ENCODE assay signal across 12 cellular contexts in genomic region chr1:6472391-6472790, GRCh38. TPM values are rescaled to one million over a fixed set of nuclear protein-coding genes. Genes with fewer than 3 reads are reported as not detected.
DNase-seq lines count a peak whose midpoint lies in the region; ATAC-seq and TF ChIP-seq lines count a peak whose summit lies in the region.
"Had no signal": no experiment of that assay in that cellular context is flagged by ENCODE, and none has a peak within 500 bp of the region (broad histone marks: within the 10 kb centered on the region; RNA-seq: fewer than 3 reads in every experiment).

No MANE protein-coding gene starts in this region.

- H3K27ac Mint-ChIP-seq in activated CD4-positive, alpha-beta memory T cell treated with anti-CD3 and anti-CD28 coated beads for 36 hours, result no peak overlapping the region
- H3K27ac Mint-ChIP-seq in activated CD4-positive, alpha-beta memory T cell treated with anti-CD3 and anti-CD28 coated beads, Interleukin-2, amount 10 ng/mL, durations not matched to agents 7 days and 5 days, result no peak overlapping the region

- H3K9me3 Mint-ChIP-seq in activated CD4-positive, alpha-beta memory T cell treated with anti-CD3 and anti-CD28 coated beads for 36 hours, result no peaks in the 10 kb centered on the region
- H3K9me3 Mint-ChIP-seq in activated CD4-positive, alpha-beta memory T cell treated with anti-CD3 and anti-CD28 coated beads, Interleukin-2, amount 10 ng/mL, durations not matched to agents 7 days and 5 days, result no peaks in the 10 kb centered on the region

- ATAC-seq in GM21515 (IDR thresholded peaks at IDR 0.05; ENCODE audit: unreplicated experiment) (no peak), left ventricle myocardium superior (no peak)

- no peaks in the 10 kb centered on the region for H3K36me3 Mint-ChIP-seq in activated CD4-positive, alpha-beta memory T cell treated with anti-CD3 and anti-CD28 coated beads for 36 hours
- no peaks in the 10 kb centered on the region for H3K36me3 Mint-ChIP-seq in activated CD4-positive, alpha-beta memory T cell treated with anti-CD3 and anti-CD28 coated beads, Interleukin-2, amount 10 ng/mL, durations not matched to agents 7 days and 5 days (ENCODE audit: low read depth)

- H3K27ac ChIP-seq in esophagus squamous epithelium, result peak overlapping the region; percentile 91 to 93 (median 92)
- peak overlapping the region; percentile 57 for H3K27ac ChIP-seq in suprapubic skin
- H3K27ac ChIP-seq: thyroid gland had no signal

- CTCF ChIA-PET in activated CD4-positive, alpha-beta memory T cell treated with anti-CD3 and anti-CD28 coated beads for 36 hours (lab: Charles Lee), result interaction anchor here (0.6 to 2.7 kb wide), 16 partner anchors 10 to 226 kb away, joined by 3 to 12 read pairs (median 5); partner anchors contain the start of genes NOL9 and TAS1R1
- CTCF ChIA-PET in activated CD4-positive, alpha-beta memory T cell treated with anti-CD3 and anti-CD28 coated beads, Interleukin-2, amount 10 ng/mL, durations not matched to agents 7 days and 5 days (lab: Charles Lee), result interaction anchor here (0.8 to 1.8 kb wide), 5 partner anchors 9 to 174 kb away, joined by 3 to 4 read pairs (median 4); no protein-coding TSS in a partner anchor

- TF ChIP-seq POLR2A in esophagus squamous epithelium (IDR thresholded peaks at IDR 0.05) (no peak), suprapubic skin (IDR thresholded peaks at IDR 0.05) (no peak)

- peak; percentile 37 for DNase-seq in activated CD4-positive, alpha-beta memory T cell treated with anti-CD3 and anti-CD28 coated beads for 36 hours
- no peak for DNase-seq in activated CD4-positive, alpha-beta memory T cell treated with anti-CD3 and anti-CD28 coated beads, Interleukin-2, amount 10 ng/mL, durations not matched to agents 7 days and 5 days
- DNase-seq in OCI-M1 (lab: John Stamatoyannopoulos, UW), result peak; percentile 8
- DNase-seq in esophagus squamous epithelium (lab: John Stamatoyannopoulos, UW), result no peak
- no peak for DNase-seq in suprapubic skin (ENCODE audit: low spot score in 2 of 2)
- DNase-seq in NCI-H446 treated with DMSO at 0.1 percent for 48 hours (lab: John Stamatoyannopoulos, UW), result no peak
- no peak for DNase-seq in left ventricle myocardium superior
- DNase-seq: Kasumi-1, occipital lobe, T-helper 9 cell, thyroid gland had no signal

- H3K4me1 Mint-ChIP-seq in activated CD4-positive, alpha-beta memory T cell treated with anti-CD3 and anti-CD28 coated beads for 36 hours (ENCODE audit: low read depth), result peaks cover 6% of the 10 kb centered on the region
- H3K4me1 Mint-ChIP-seq in activated CD4-positive, alpha-beta memory T cell treated with anti-CD3 and anti-CD28 coated beads, Interleukin-2, amount 10 ng/mL, durations not matched to agents 7 days and 5 days, result no peaks in the 10 kb centered on the region

- H3K4me3 ChIP-seq in esophagus squamous epithelium, result no peak overlapping the region
- no peak overlapping the region for H3K4me3 ChIP-seq in suprapubic skin
- H3K4me3 ChIP-seq: thyroid gland had no signal

- no peaks in the 10 kb centered on the region for H3K27me3 Mint-ChIP-seq in activated CD4-positive, alpha-beta memory T cell treated with anti-CD3 and anti-CD28 coated beads for 36 hours
- no peaks in the 10 kb centered on the region for H3K27me3 Mint-ChIP-seq in activated CD4-positive, alpha-beta memory T cell treated with anti-CD3 and anti-CD28 coated beads, Interleukin-2, amount 10 ng/mL, durations not matched to agents 7 days and 5 days

- H3K36me3 ChIP-seq in esophagus squamous epithelium (peaks cover 27 to 94% (median 36%) of the 10 kb centered on the region in 3 donors), suprapubic skin (peaks cover 55% of the 10 kb centered on the region)

- TF ChIP-seq CTCF in esophagus squamous epithelium (IDR thresholded peaks at IDR 0.05), result peak in 4 of 6 experiments; percentile 25 to 55 (median 40)
- TF ChIP-seq CTCF in suprapubic skin (IDR thresholded peaks at IDR 0.05), result peak in 1 of 2 donors; percentile 16

- peaks cover 10 to 45% (median 15%) of the 10 kb centered on the region in 3 donors for H3K4me1 ChIP-seq in esophagus squamous epithelium
- peaks cover 35% of the 10 kb centered on the region for H3K4me1 ChIP-seq in suprapubic skin
- H3K4me1 ChIP-seq: thyroid gland had no signal

- POLR2A ChIA-PET in activated CD4-positive, alpha-beta memory T cell treated with anti-CD3 and anti-CD28 coated beads for 36 hours (lab: Charles Lee), result no interaction called here
- POLR2A ChIA-PET in activated CD4-positive, alpha-beta memory T cell treated with anti-CD3 and anti-CD28 coated beads, Interleukin-2, amount 10 ng/mL, durations not matched to agents 7 days and 5 days (lab: Charles Lee), result interaction anchor here (1.0 to 1.4 kb wide), 2 partner anchors 9 to 13 kb away, joined by 3 to 6 read pairs; no protein-coding TSS in a partner anchor

- H3K27me3 ChIP-seq in esophagus squamous epithelium, result no peaks in the 10 kb centered on the region
- H3K27me3 ChIP-seq in suprapubic skin, result no peaks in the 10 kb centered on the region
- H3K27me3 ChIP-seq: thyroid gland had no signal

- WGBS in esophagus squamous epithelium, 2 donors, result 43 to 67% methylated on average over 1 to 3 of the region's 10 CpGs
- WGBS in suprapubic skin, result 56% methylated on average over 10 of the region's 10 CpGs

- no peak overlapping the region for H3K4me3 Mint-ChIP-seq in activated CD4-positive, alpha-beta memory T cell treated with anti-CD3 and anti-CD28 coated beads for 36 hours
- no peak overlapping the region for H3K4me3 Mint-ChIP-seq in activated CD4-positive, alpha-beta memory T cell treated with anti-CD3 and anti-CD28 coated beads, Interleukin-2, amount 10 ng/mL, durations not matched to agents 7 days and 5 days

- TF ChIP-seq EP300 in suprapubic skin (IDR thresholded peaks at IDR 0.05), result no peak

- H3K9me3 ChIP-seq in esophagus squamous epithelium, result no peaks in the 10 kb centered on the region
- no peaks in the 10 kb centered on the region for H3K9me3 ChIP-seq in suprapubic skin
- H3K9me3 ChIP-seq: thyroid gland had no signal

- intact Hi-C loops in activated CD4-positive, alpha-beta memory T cell treated with anti-CD3 and anti-CD28 coated beads for 36 hours (cut with micrococcal nuclease), result no loop called here
- intact Hi-C loops in esophagus squamous epithelium (cut with DNase I) (no loop called here), left ventricle myocardium superior (cut with micrococcal nuclease) (no loop called here)

RNA-seq across cellular contexts. Expression of gene TNFRSF25, which starts 6.4 kb away (rescaled TPM):
- 10 to 100 TPM; 90.0 to 97.4 TPM for total RNA-seq in activated CD4-positive, alpha-beta memory T cell treated with anti-CD3 and anti-CD28 coated beads for 36 hours
- 10 to 100 TPM; 82.9 to 85.1 TPM for total RNA-seq in activated CD4-positive, alpha-beta memory T cell treated with anti-CD3 and anti-CD28 coated beads, Interleukin-2, amount 10 ng/mL, durations not matched to agents 7 days and 5 days
- total RNA-seq in esophagus squamous epithelium, result 10 to 100 TPM; 22.1 to 47.3 (median 34.3) TPM
- total RNA-seq in suprapubic skin, result 100 to 1,000 TPM in 2 of 4 donors, 10 to 100 TPM in 2; 66.8 to 411 (median 99.5) TPM
- 10.8 TPM for total RNA-seq in left ventricle myocardium superior

RNA-seq across cellular contexts. Expression of gene PLEKHG5, which starts 19.1 kb away (rescaled TPM):
- 1 to 10 TPM; 2.1 to 2.2 TPM for total RNA-seq in activated CD4-positive, alpha-beta memory T cell treated with anti-CD3 and anti-CD28 coated beads for 36 hours
- total RNA-seq in activated CD4-positive, alpha-beta memory T cell treated with anti-CD3 and anti-CD28 coated beads, Interleukin-2, amount 10 ng/mL, durations not matched to agents 7 days and 5 days, result 1 to 10 TPM; 1.7 to 2.3 TPM
- total RNA-seq in esophagus squamous epithelium (10 to 100 TPM; 24.3 to 37.8 (median 32.6) TPM), suprapubic skin (100 to 1,000 TPM in 2 of 4 donors, 10 to 100 TPM in 2; 76.3 to 347 (median 107) TPM), left ventricle myocardium superior (16.9 TPM)

RNA-seq across cellular contexts. Expression of gene ESPN, which starts 47.8 kb away (rescaled TPM):
- total RNA-seq in activated CD4-positive, alpha-beta memory T cell treated with anti-CD3 and anti-CD28 coated beads for 36 hours, result 1 to 10 TPM in 1 of 2 experiments, under 1 TPM in 1; 0.83 to 1.5 TPM
- total RNA-seq in activated CD4-positive, alpha-beta memory T cell treated with anti-CD3 and anti-CD28 coated beads, Interleukin-2, amount 10 ng/mL, durations not matched to agents 7 days and 5 days, result under 1 TPM; 0.96 to 0.98 TPM
- 10 to 100 TPM; 14.5 to 22.2 (median 18.6) TPM for total RNA-seq in esophagus squamous epithelium
- total RNA-seq in suprapubic skin, result 10 to 100 TPM; 37.6 to 54.4 (median 48.8) TPM
- total RNA-seq in left ventricle myocardium superior, result 0.77 TPM
- total RNA-seq: occipital lobe had no signal

RNA-seq across cellular contexts. Expression of gene HES2, which starts 52.7 kb away (rescaled TPM):
- total RNA-seq in activated CD4-positive, alpha-beta memory T cell treated with anti-CD3 and anti-CD28 coated beads for 36 hours, result under 1 TPM in 1 of 2 experiments, not detected in 1; 0.07 TPM
- under 1 TPM; 0.13 to 0.70 TPM for total RNA-seq in activated CD4-positive, alpha-beta memory T cell treated with anti-CD3 and anti-CD28 coated beads, Interleukin-2, amount 10 ng/mL, durations not matched to agents 7 days and 5 days
- 10 to 100 TPM; 40.5 to 51.9 (median 50.2) TPM for total RNA-seq in esophagus squamous epithelium
- 10 to 100 TPM; 18.2 to 36.4 (median 24.9) TPM for total RNA-seq in suprapubic skin
- total RNA-seq in left ventricle myocardium superior, result not detected
- total RNA-seq: thyroid gland had no signal

Comparison
In these comparisons a context has a peak if more than half of its experiments do, and no peak if none do; other contexts are left out.
1. DNase-seq: peak in activated CD4-positive, alpha-beta memory T cell treated with anti-CD3 and anti-CD28 coated beads for 36 hours (single experiment) and OCI-M1 (single experiment); none in activated CD4-positive, alpha-beta memory T cell treated with anti-CD3 and anti-CD28 coated beads, Interleukin-2, amount 10 ng/mL, durations not matched to agents 7 days and 5 days (single experiment), esophagus squamous epithelium (single experiment), suprapubic skin (0 of 2), NCI-H446 treated with DMSO at 0.1 percent for 48 hours (single experiment) and left ventricle myocardium superior (single experiment).